ENCODE assay signal across 8 cellular contexts in genomic region chr6:26250806-26251075, GRCh38.
A peak's percentile ranks its signal among the peaks of the same experiment; 100 is the strongest.
DNase-seq lines count a peak whose midpoint lies in the region; ATAC-seq and TF ChIP-seq lines count a peak whose summit lies in the region.

No MANE protein-coding gene starts in this region.

- BruUV-seq in A673 (replicated peaks; lab: Mats Ljungman, UMichigan) = no TSS peak

- H3K27me3 ChIP-seq in A673 (replicated peaks; ENCODE audit: insufficient read depth, low read depth, low read length, poor library complexity) (no peaks in the 10 kb centered on the region), parathyroid adenoma (ENCODE audit: control insufficient read depth, insufficient read depth, low read length) (no peaks in the 10 kb centered on the region)

- no peaks in the 10 kb centered on the region for H3K79me2 ChIP-seq in parathyroid adenoma

- TF ChIP-seq CTCF in A673 (conservative IDR thresholded peaks at IDR 0.05; ENCODE audit: low read depth, low read length) (no peak), fibroblast of mammary gland (conservative IDR thresholded peaks at IDR 0.05; ENCODE audit: control insufficient read depth, insufficient read depth, low read depth, low read length) (no peak), parathyroid adenoma (IDR thresholded peaks at IDR 0.05) (no peak)

- no peaks in the 10 kb centered on the region for H3K27me3 Mint-ChIP-seq in activated CD4-positive, alpha-beta T cell treated with anti-CD3 and anti-CD28 coated beads, Interleukin-2, amount 10 ng/mL, durations not matched to agents 7 days and 5 days

- POLR2A ChIA-PET in A673 (lab: Charles Lee; ENCODE audit: low non-redundant PET) = interaction anchor here (0.6 to 2.2 kb wide), 9 partner anchors 9 to 1560 kb away, joined by 3 to 20 read pairs (median 6); a partner anchor contains a TSS
- POLR2A ChIA-PET in activated CD4-positive, alpha-beta T cell treated with anti-CD3 and anti-CD28 coated beads, Interleukin-2, amount 10 ng/mL, durations not matched to agents 7 days and 5 days (lab: Charles Lee) = interaction anchor here (0.8 to 4.2 kb wide), 24 partner anchors 9 to 1615 kb away, joined by 3 to 68 read pairs (median 8); a partner anchor contains a TSS

- H3K9me3 ChIP-seq in A673 (ENCODE audit: low read depth, low read length, poor library complexity, severe bottlenecking) (no peaks in the 10 kb centered on the region), parathyroid adenoma (ENCODE audit: control insufficient read depth, low read length) (no peaks in the 10 kb centered on the region)

- peaks cover 41% of the 10 kb centered on the region for H3K4me1 Mint-ChIP-seq in activated CD4-positive, alpha-beta T cell treated with anti-CD3 and anti-CD28 coated beads, Interleukin-2, amount 10 ng/mL, durations not matched to agents 7 days and 5 days

- H3K4me2 ChIP-seq in parathyroid adenoma (ENCODE audit: low read length) = peak overlapping the region; percentile 99

- ATAC-seq in GM18517 (IDR thresholded peaks at IDR 0.05; ENCODE audit: unreplicated experiment) (peak; percentile 5), GM18868 (IDR thresholded peaks at IDR 0.05; ENCODE audit: unreplicated experiment) (no peak), GM18858 (IDR thresholded peaks at IDR 0.05; ENCODE audit: unreplicated experiment) (no peak)

- H3K27ac Mint-ChIP-seq in activated CD4-positive, alpha-beta T cell treated with anti-CD3 and anti-CD28 coated beads, Interleukin-2, amount 10 ng/mL, durations not matched to agents 7 days and 5 days = peak overlapping the region; percentile 100

- DNase-seq in A673 (ENCODE audit: low spot score) = no peak
- DNase-seq in activated CD4-positive, alpha-beta T cell treated with anti-CD3 and anti-CD28 coated beads, Interleukin-2, amount 10 ng/mL, durations not matched to agents 7 days and 5 days = peak; percentile 67
- DNase-seq in fibroblast of mammary gland (ENCODE audit: low read depth) = no peak
- DNase-seq in COLO829 (ENCODE audit: low spot score) = no peak

- H2AFZ ChIP-seq in parathyroid adenoma = no peak overlapping the region

- no peak overlapping the region for H3K9ac ChIP-seq in parathyroid adenoma

- H3K4me3 ChIP-seq in A673 (ENCODE audit: low read depth, low read length, poor library complexity, severe bottlenecking) (peak overlapping the region; percentile 68), fibroblast of mammary gland (ENCODE audit: control insufficient read depth, low read depth, low read length) (peak overlapping the region; percentile 45), parathyroid adenoma (ENCODE audit: low read depth, low read length) (peak overlapping the region; percentile 81)

- H3K36me3 Mint-ChIP-seq in activated CD4-positive, alpha-beta T cell treated with anti-CD3 and anti-CD28 coated beads, Interleukin-2, amount 10 ng/mL, durations not matched to agents 7 days and 5 days (ENCODE audit: low read depth) = peaks cover 18% of the 10 kb centered on the region

- CTCF ChIA-PET in A673 (lab: Charles Lee) = interaction anchor here (0.8 kb wide), 1 partner anchor 34 kb away, joined by 3 read pairs; no protein-coding TSS in a partner anchor
- CTCF ChIA-PET in activated CD4-positive, alpha-beta T cell treated with anti-CD3 and anti-CD28 coated beads, Interleukin-2, amount 10 ng/mL, durations not matched to agents 7 days and 5 days (lab: Charles Lee) = interaction anchor here (0.7 to 3.3 kb wide), 20 partner anchors 9 to 882 kb away, joined by 3 to 28 read pairs (median 7); a partner anchor contains a TSS

- H3K36me3 ChIP-seq in A673 (ENCODE audit: insufficient read depth, low read length, poor library complexity, severe bottlenecking) (no peaks in the 10 kb centered on the region), parathyroid adenoma (ENCODE audit: control insufficient read depth, insufficient read depth, low read length) (no peaks in the 10 kb centered on the region)

- H3K4me3 Mint-ChIP-seq in activated CD4-positive, alpha-beta T cell treated with anti-CD3 and anti-CD28 coated beads, Interleukin-2, amount 10 ng/mL, durations not matched to agents 7 days and 5 days = peak overlapping the region; percentile 98

- peaks cover 3% of the 10 kb centered on the region for H3K4me1 ChIP-seq in A673 (ENCODE audit: insufficient read depth, low read length, poor library complexity, severe bottlenecking)
- no peaks in the 10 kb centered on the region for H3K4me1 ChIP-seq in parathyroid adenoma

- peak overlapping the region; percentile 96 for H3K27ac ChIP-seq in A673 (ENCODE audit: low read depth, low read length, poor library complexity, severe bottlenecking)
- no peak overlapping the region for H3K27ac ChIP-seq in parathyroid adenoma

- H3K9me3 Mint-ChIP-seq in activated CD4-positive, alpha-beta T cell treated with anti-CD3 and anti-CD28 coated beads, Interleukin-2, amount 10 ng/mL, durations not matched to agents 7 days and 5 days = no peaks in the 10 kb centered on the region

- intact Hi-C loops in A673 (cut with micrococcal nuclease; ENCODE audit: unreplicated experiment) = loop anchor here (1.0 kb wide), 1 partner anchor 34 kb away; a partner anchor contains a TSS
